Comparison of ENCODE assay signal across 12 cellular contexts in genomic region chr6:37459981-37460800, GRCh38. TPM values are rescaled to one million over a fixed set of nuclear protein-coding genes. Genes with fewer than 3 reads are reported as not detected.
DNase-seq lines count a peak whose midpoint lies in the region; TF ChIP-seq lines count a peak whose summit lies in the region.
"Had no signal": no experiment of that assay in that cellular context is flagged by ENCODE, and none has a peak within 500 bp of the region (broad histone marks: within the 10 kb centered on the region; RNA-seq: fewer than 3 reads in every experiment).

No MANE protein-coding gene starts in this region.

- no peak overlapping the region for H2AK5ac ChIP-seq in H9 (ENCODE audit: insufficient read length, low read length)

- H2BK12ac ChIP-seq in H9 (ENCODE audit: insufficient read length, low read depth, low read length) = no peak overlapping the region

- no CpG with 5 or more reads among the region's 5 CpGs for WGBS in H9 (ENCODE audit: extremely low coverage, insufficient read length, low lambda C conversion rate)
- 87% methylated on average over 5 of the region's 5 CpGs for WGBS in SK-N-SH (ENCODE audit: low lambda C conversion rate)
- 92 to 100% methylated on average over 3 to 5 of the region's 5 CpGs for WGBS in transverse colon (ENCODE audit: low coverage in 1 of 2), 2 donors

- no peak overlapping the region for H3K4me3 Mint-ChIP-seq in H9
- H3K4me3 Mint-ChIP-seq in activated CD4-positive, alpha-beta memory T cell treated with anti-CD3 and anti-CD28 coated beads, Interleukin-2, amount 10 ng/mL, durations not matched to agents 7 days and 5 days = no peak overlapping the region
- H3K4me3 Mint-ChIP-seq: activated CD4-positive, alpha-beta memory T cell treated with anti-CD3 and anti-CD28 coated beads for 36 hours; B cell; T-helper 1 cell treated with Interleukin-12 subunit alpha and Interleukin-12 subunit beta and Interleukin-4 antibody, amounts not matched to agents 30 μg/mL and 1 μg/mL, for 36 hours had no signal

- no peaks in the 10 kb centered on the region for H3K23me2 ChIP-seq in H9 (ENCODE audit: insufficient read length, low read depth, low read length, poor library complexity, severe bottlenecking)

- H3K4me3 ChIP-seq in SK-N-SH (ENCODE audit: low read depth in 2 of 2, low read length in 1 of 2) (no peak overlapping the region), transverse colon (no peak overlapping the region)

- TF ChIP-seq POLR2A in transverse colon (IDR thresholded peaks at IDR 0.05) = no peak

- no peak overlapping the region for H3K23ac ChIP-seq in H9 (ENCODE audit: insufficient read length, low read depth, low read length)

- no peak overlapping the region for H2BK120ac ChIP-seq in H9 (ENCODE audit: low read depth, low read length, poor library complexity, severe bottlenecking)

- no peak overlapping the region for H2BK5ac ChIP-seq in H9 (ENCODE audit: insufficient read length, low read length)

- H4K5ac ChIP-seq in H9 (ENCODE audit: insufficient read length, low read depth, low read length) = no peak overlapping the region

- peaks cover 26 to 81% (median 58%) of the 10 kb centered on the region in 3 experiments for H3K36me3 Mint-ChIP-seq in H9 (ENCODE audit: insufficient read depth in 1 of 3, low read depth in 3 of 3)
- peaks cover 83% of the 10 kb centered on the region for H3K36me3 Mint-ChIP-seq in activated CD4-positive, alpha-beta memory T cell treated with anti-CD3 and anti-CD28 coated beads, Interleukin-2, amount 10 ng/mL, durations not matched to agents 7 days and 5 days (ENCODE audit: low read depth)

- H3K27ac ChIP-seq in H9 (ENCODE audit: insufficient read length, low read depth, low read length) (no peak overlapping the region), SK-N-SH (ENCODE audit: low read depth in 2 of 2, low read length in 1 of 2) (peak overlapping the region in 1 of 2 experiments; percentile 94; a peak in 2 of 4 replicates), transverse colon (no peak overlapping the region)

- no peak overlapping the region; a peak in 2 of 7 replicates for H3K27ac Mint-ChIP-seq in H9
- H3K27ac Mint-ChIP-seq in activated CD4-positive, alpha-beta memory T cell treated with anti-CD3 and anti-CD28 coated beads, Interleukin-2, amount 10 ng/mL, durations not matched to agents 7 days and 5 days = no peak overlapping the region
- H3K27ac Mint-ChIP-seq: B cell; T-helper 1 cell treated with Interleukin-12 subunit alpha and Interleukin-12 subunit beta and Interleukin-4 antibody, amounts not matched to agents 30 μg/mL and 1 μg/mL, for 36 hours had no signal

- DNase-seq in H9 (no peak), NCI-H2107 (lab: John Stamatoyannopoulos, UW) (peak; percentile 50), SK-N-SH (peak; percentile 84), islet precursor cell (peak; percentile 58), C1 segment of cervical spinal cord (lab: John Stamatoyannopoulos, UW) (no peak), transverse colon (no peak), HuH-7 (ENCODE audit: low spot score) (no peak)
- DNase-seq in activated CD4-positive, alpha-beta memory T cell treated with anti-CD3 and anti-CD28 coated beads, Interleukin-2, amount 10 ng/mL, durations not matched to agents 7 days and 5 days = no peak
- DNase-seq: activated CD4-positive, alpha-beta memory T cell treated with anti-CD3 and anti-CD28 coated beads for 36 hours had no signal

- intact Hi-C loops in transverse colon (cut with DNase I; ENCODE audit: low total_unique reads) = no loop called here

- H3K9me3 Mint-ChIP-seq in H9 = no peaks in the 10 kb centered on the region
- H3K9me3 Mint-ChIP-seq in activated CD4-positive, alpha-beta memory T cell treated with anti-CD3 and anti-CD28 coated beads, Interleukin-2, amount 10 ng/mL, durations not matched to agents 7 days and 5 days = no peaks in the 10 kb centered on the region
- H3K9me3 Mint-ChIP-seq: activated CD4-positive, alpha-beta memory T cell treated with anti-CD3 and anti-CD28 coated beads for 36 hours; activated naive CD4-positive, alpha-beta T cell treated with anti-CD3 and anti-CD28 coated beads, Interleukin-2, amount 50 U/mL, for 72 hours; T-helper 1 cell treated with Interleukin-12 subunit alpha and Interleukin-12 subunit beta and Interleukin-4 antibody, amounts not matched to agents 30 μg/mL and 1 μg/mL, for 36 hours had no signal

- H4K91ac ChIP-seq in H9 (ENCODE audit: insufficient read length, low read depth, low read length) = no peak overlapping the region

- H2BK20ac ChIP-seq in H9 (ENCODE audit: low read depth, low read length, poor library complexity, severe bottlenecking) = no peak overlapping the region

- TF ChIP-seq CTCF in H9 (conservative IDR thresholded peaks at IDR 0.05) (no peak), SK-N-SH (IDR thresholded peaks at IDR 0.05) (no peak), transverse colon (IDR thresholded peaks at IDR 0.05) (no peak)

- H3F3A ChIP-seq in SK-N-SH (replicated peaks; ENCODE audit: insufficient read depth) = peaks cover 12% of the 10 kb centered on the region

- no peak overlapping the region for H4K8ac ChIP-seq in H9 (replicated peaks; ENCODE audit: insufficient read length, low read depth, low read length)

- H4K20me1 ChIP-seq in H9 (ENCODE audit: control insufficient read depth, insufficient read depth, insufficient read length) (no peaks in the 10 kb centered on the region), SK-N-SH (ENCODE audit: insufficient read depth) (no peaks in the 10 kb centered on the region)

- H3K4me1 Mint-ChIP-seq in H9 = peaks cover 13 to 22% of the 10 kb centered on the region in 2 experiments
- H3K4me1 Mint-ChIP-seq in activated CD4-positive, alpha-beta memory T cell treated with anti-CD3 and anti-CD28 coated beads, Interleukin-2, amount 10 ng/mL, durations not matched to agents 7 days and 5 days = no peaks in the 10 kb centered on the region
- H3K4me1 Mint-ChIP-seq: B cell had no signal

- no peak overlapping the region for H3K56ac ChIP-seq in H9 (ENCODE audit: insufficient read length, low read depth, low read length)

- H3K14ac ChIP-seq in H9 (ENCODE audit: insufficient read depth, low read length) = no peak overlapping the region

- TF ChIP-seq EP300 in SK-N-SH (IDR thresholded peaks at IDR 0.05; ENCODE audit: borderline replicate concordance in 1 of 2, low read depth in 1 of 2, low read length in 1 of 2) (peak in 1 of 2 experiments; percentile 94; a peak in 2 of 4 replicates), transverse colon (IDR thresholded peaks at IDR 0.05; ENCODE audit: low read depth) (no peak)

- H3K36me3 ChIP-seq in SK-N-SH (replicated peaks in 1 of 2; ENCODE audit: control insufficient read depth in 1 of 2, insufficient read depth in 2 of 2, low read length in 1 of 2) (peaks cover 26 to 46% of the 10 kb centered on the region in 2 experiments), transverse colon (peaks cover 0 to 41% (median 15%) of the 10 kb centered on the region in 4 donors)

- no peaks in the 10 kb centered on the region for H3K9me2 ChIP-seq in SK-N-SH

- no peak overlapping the region for H3K9ac ChIP-seq in H9 (ENCODE audit: extremely low read depth, insufficient read length, low read length)
- no peak overlapping the region for H3K9ac ChIP-seq in SK-N-SH

- no peaks in the 10 kb centered on the region for H3K27me3 ChIP-seq in H9 (ENCODE audit: insufficient read depth, low read length)
- H3K27me3 ChIP-seq in SK-N-SH (ENCODE audit: insufficient read depth) = no peaks in the 10 kb centered on the region
- H3K27me3 ChIP-seq in transverse colon = no peaks in the 10 kb centered on the region

- CTCF ChIA-PET in SK-N-SH (lab: Yijun Ruan, JAX) = interaction anchor here (0.7 to 2.7 kb wide), 6 partner anchors 21 to 232 kb away, joined by 3 to 7 read pairs (median 4); no protein-coding TSS in a partner anchor
- CTCF ChIA-PET in activated CD4-positive, alpha-beta memory T cell treated with anti-CD3 and anti-CD28 coated beads, Interleukin-2, amount 10 ng/mL, durations not matched to agents 7 days and 5 days (lab: Charles Lee) = no interaction called here

- H2BK15ac ChIP-seq in H9 (ENCODE audit: low read depth, low read length) = 0 out of 2 replicates have a peak overlapping the region, but pooled peaks have one; percentile 98

- no peak overlapping the region for H2AFZ ChIP-seq in H9 (ENCODE audit: low read length)
- H2AFZ ChIP-seq in SK-N-SH (ENCODE audit: low read depth) = no peak overlapping the region

- H3K4me2 ChIP-seq in H9 (ENCODE audit: insufficient read depth, insufficient read length, low read length) = no peak overlapping the region
- H3K4me2 ChIP-seq in SK-N-SH = no peak overlapping the region

- no peaks in the 10 kb centered on the region for H3K27me3 Mint-ChIP-seq in H9 (ENCODE audit: low read depth)
- H3K27me3 Mint-ChIP-seq in activated CD4-positive, alpha-beta memory T cell treated with anti-CD3 and anti-CD28 coated beads, Interleukin-2, amount 10 ng/mL, durations not matched to agents 7 days and 5 days = no peaks in the 10 kb centered on the region
- H3K27me3 Mint-ChIP-seq: activated CD4-positive, alpha-beta memory T cell treated with anti-CD3 and anti-CD28 coated beads for 36 hours; B cell had no signal

- H3K79me2 ChIP-seq in H9 (ENCODE audit: insufficient read depth, low read length) (no peaks in the 10 kb centered on the region), SK-N-SH (ENCODE audit: insufficient read depth) (no peaks in the 10 kb centered on the region)

- no peak overlapping the region for H3K18ac ChIP-seq in H9 (ENCODE audit: insufficient read length, low read depth, low read length)

- H3K9me3 ChIP-seq in H9 (ENCODE audit: control insufficient read depth, low read depth, low read length) = no peaks in the 10 kb centered on the region
- H3K9me3 ChIP-seq in SK-N-SH = no peaks in the 10 kb centered on the region
- H3K9me3 ChIP-seq in transverse colon = no peaks in the 10 kb centered on the region

- peak; percentile 36 for TF ChIP-seq RAD21 in SK-N-SH (IDR thresholded peaks at IDR 0.05; ENCODE audit: low read length)

- H3K4me1 ChIP-seq in H9 (ENCODE audit: insufficient read depth, low read length) (no peaks in the 10 kb centered on the region), SK-N-SH (ENCODE audit: control insufficient read depth in 1 of 2, insufficient read depth in 2 of 2, low read depth in 1 of 2, low read length in 1 of 2) (peaks cover 12 to 53% of the 10 kb centered on the region in 2 experiments; a peak in 3 of 4 replicates), transverse colon (peaks cover under 1 to 3% (median 2%) of the 10 kb centered on the region in 4 donors)

- POLR2A ChIA-PET in SK-N-SH (lab: Yijun Ruan, JAX) = interaction anchor here (0.5 to 1.2 kb wide), 3 partner anchors 11 to 107 kb away, joined by 3 to 4 read pairs (median 4); no protein-coding TSS in a partner anchor
- POLR2A ChIA-PET in activated CD4-positive, alpha-beta memory T cell treated with anti-CD3 and anti-CD28 coated beads, Interleukin-2, amount 10 ng/mL, durations not matched to agents 7 days and 5 days (lab: Charles Lee) = interaction anchor here (0.9 kb wide), 1 partner anchor 27 kb away, joined by 3 read pairs; no protein-coding TSS in a partner anchor

- in situ Hi-C loops in transverse colon (cut with MboI; ENCODE audit: low pct_ligation_motif_present in 1 of 4, low pct_unique_long_range_greater_than_20kb in 1 of 4, low sequenced_read_pairs in 3 of 4) = no loop called here

- no peak overlapping the region for H3T11ph ChIP-seq in H9 (ENCODE audit: low read length)

- H3K79me1 ChIP-seq in H9 (ENCODE audit: insufficient read depth, low read depth, low read length, poor library complexity, severe bottlenecking) = no peaks in the 10 kb centered on the region

- no peak overlapping the region for H3K4ac ChIP-seq in H9 (ENCODE audit: low read depth, low read length)

RNA-seq across cellular contexts. Expression of gene CMTR1, which starts 27.2 kb away (rescaled TPM):
- 34.8 and 35.0 TPM in 2 replicates for total RNA-seq in H9 (2021)
- polyA plus RNA-seq in SK-N-SH (2012; rRNA removed) = 19.8 and 25.0 TPM in 2 replicates
- polyA plus RNA-seq in SK-N-SH (2012; cell fraction: cytosol; rRNA removed) = 14.4 and 17.2 TPM in 2 replicates
- 52.7 and 76.0 TPM in 2 replicates for polyA plus RNA-seq in SK-N-SH (2012; cell fraction: nucleus; rRNA removed)
- 10 to 100 TPM; 97.7 to 99.7 TPM for total RNA-seq in activated CD4-positive, alpha-beta memory T cell treated with anti-CD3 and anti-CD28 coated beads, Interleukin-2, amount 10 ng/mL, durations not matched to agents 7 days and 5 days
- total RNA-seq in transverse colon = 10 to 100 TPM; 16.5 to 40.6 (median 24.9) TPM

RNA-seq across cellular contexts. Expression of gene CCDC167, which starts 39.5 kb away (rescaled TPM):
- total RNA-seq in H9 (2021) = 28.0 and 31.9 TPM in 2 replicates
- polyA plus RNA-seq in SK-N-SH (2012; rRNA removed) = 49.1 and 63.2 TPM in 2 replicates
- polyA plus RNA-seq in SK-N-SH (2012; cell fraction: cytosol; rRNA removed) = 50.1 and 62.9 TPM in 2 replicates
- polyA plus RNA-seq in SK-N-SH (2012; cell fraction: nucleus; rRNA removed) = 17.7 and 37.0 TPM in 2 replicates
- 10 to 100 TPM; 52.2 to 55.0 TPM for total RNA-seq in activated CD4-positive, alpha-beta memory T cell treated with anti-CD3 and anti-CD28 coated beads, Interleukin-2, amount 10 ng/mL, durations not matched to agents 7 days and 5 days
- 10 to 100 TPM in 2 of 4 donors, not detected in 2; 16.9 to 21.8 TPM for total RNA-seq in transverse colon

Comparison
In these comparisons a context has a peak if more than half of its experiments do, and no peak if none do; other contexts are left out.
1. DNase-seq: peak in NCI-H2107 (single experiment), SK-N-SH (single experiment) and islet precursor cell (single experiment); none in H9 (single experiment), C1 segment of cervical spinal cord (0 of 14), activated CD4-positive, alpha-beta memory T cell treated with anti-CD3 and anti-CD28 coated beads, Interleukin-2, amount 10 ng/mL, durations not matched to agents 7 days and 5 days (single experiment), transverse colon (single experiment) and HuH-7 (single experiment).